In genomic region chr16:85221081-85221809, GRCh38 we compare ENCODE assay signal across 13 cellular contexts.
DNase-seq lines count a peak whose midpoint lies in the region; ATAC-seq, FAIRE-seq and TF ChIP-seq lines count a peak whose summit lies in the region.
"Had no signal": no experiment of that assay in that cellular context is flagged by ENCODE, and none has a peak within 500 bp of the region (broad histone marks: within the 10 kb centered on the region; RNA-seq: fewer than 3 reads in every experiment).

No MANE protein-coding gene starts in this region.

- H3K4me3 Mint-ChIP-seq in GM23338 = no peak overlapping the region
- no peak overlapping the region for H3K4me3 Mint-ChIP-seq in astrocyte (ENCODE audit: unreplicated experiment)
- peak overlapping the region; percentile 78 for H3K4me3 Mint-ChIP-seq in neural crest cell
- H3K4me3 Mint-ChIP-seq in CD8-positive, alpha-beta T cell = no peak overlapping the region
- no peak overlapping the region for H3K4me3 Mint-ChIP-seq in activated CD4-positive, alpha-beta memory T cell treated with anti-CD3 and anti-CD28 coated beads for 36 hours
- H3K4me3 Mint-ChIP-seq: activated CD4-positive, alpha-beta T cell treated with anti-CD3 and anti-CD28 coated beads, Interleukin-2, amount 10 ng/mL, durations not matched to agents 7 days and 5 days; activated T-cell treated with anti-CD3 and anti-CD28 coated beads, Interleukin-2, amount 50 U/mL, for 4 hours had no signal

- H3K4me2 ChIP-seq in GM23338 (no peak overlapping the region), astrocyte (ENCODE audit: low read length) (peak overlapping the region; percentile 22)

- peaks cover 43% of the 10 kb centered on the region for H3K4me1 ChIP-seq in A673 (ENCODE audit: insufficient read depth, low read length, poor library complexity, severe bottlenecking)
- peaks cover 10% of the 10 kb centered on the region for H3K4me1 ChIP-seq in GM23338 (ENCODE audit: insufficient read depth)
- peaks cover 32% of the 10 kb centered on the region for H3K4me1 ChIP-seq in astrocyte (ENCODE audit: insufficient read depth, low read length)
- no peaks in the 10 kb centered on the region for H3K4me1 ChIP-seq in CD8-positive, alpha-beta T cell (ENCODE audit: insufficient read depth, low read length)

- intact Hi-C loops in A673 (cut with micrococcal nuclease; ENCODE audit: unreplicated experiment) = loop anchor here (5.0 kb wide), 1 partner anchor 49 kb away; no protein-coding TSS in a partner anchor
- intact Hi-C loops in CD8-positive, alpha-beta T cell (cut with DNase I, micrococcal nuclease) = no loop called here
- intact Hi-C loops in activated CD4-positive, alpha-beta memory T cell treated with anti-CD3 and anti-CD28 coated beads for 36 hours (cut with micrococcal nuclease) = no loop called here

- H3K27me3 ChIP-seq in A673 (replicated peaks; ENCODE audit: insufficient read depth, low read depth, low read length, poor library complexity) (no peaks in the 10 kb centered on the region), GM23338 (ENCODE audit: insufficient read depth) (no peaks in the 10 kb centered on the region), astrocyte (ENCODE audit: insufficient read depth, low read length) (no peaks in the 10 kb centered on the region)
- no peaks in the 10 kb centered on the region for H3K27me3 ChIP-seq in CD8-positive, alpha-beta T cell (ENCODE audit: insufficient read depth, low read length)
- H3K27me3 ChIP-seq: Peyer's patch, spleen had no signal

- peaks cover 41% of the 10 kb centered on the region for H3K4me1 Mint-ChIP-seq in GM23338
- H3K4me1 Mint-ChIP-seq in astrocyte (ENCODE audit: low read depth, unreplicated experiment) = peaks cover 3% of the 10 kb centered on the region
- H3K4me1 Mint-ChIP-seq in neural crest cell = peaks cover 43% of the 10 kb centered on the region
- H3K4me1 Mint-ChIP-seq in CD8-positive, alpha-beta T cell (ENCODE audit: low read depth) = no peaks in the 10 kb centered on the region
- H3K4me1 Mint-ChIP-seq in activated CD4-positive, alpha-beta memory T cell treated with anti-CD3 and anti-CD28 coated beads for 36 hours (ENCODE audit: low read depth) = peaks cover 3% of the 10 kb centered on the region
- H3K4me1 Mint-ChIP-seq: activated CD4-positive, alpha-beta T cell treated with anti-CD3 and anti-CD28 coated beads, Interleukin-2, amount 10 ng/mL, durations not matched to agents 7 days and 5 days had no signal

- H3K9ac ChIP-seq in astrocyte (ENCODE audit: low read length) = no peak overlapping the region

- peaks cover 7% of the 10 kb centered on the region; the same call in 2 of the 3 replicates for H3K9me3 Mint-ChIP-seq in GM23338
- H3K9me3 Mint-ChIP-seq in astrocyte (ENCODE audit: unreplicated experiment) = no peaks in the 10 kb centered on the region
- H3K9me3 Mint-ChIP-seq in neural crest cell = no peaks in the 10 kb centered on the region
- no peaks in the 10 kb centered on the region for H3K9me3 Mint-ChIP-seq in CD8-positive, alpha-beta T cell
- no peaks in the 10 kb centered on the region for H3K9me3 Mint-ChIP-seq in activated CD4-positive, alpha-beta memory T cell treated with anti-CD3 and anti-CD28 coated beads for 36 hours
- H3K9me3 Mint-ChIP-seq: activated CD4-positive, alpha-beta T cell treated with anti-CD3 and anti-CD28 coated beads, Interleukin-2, amount 10 ng/mL, durations not matched to agents 7 days and 5 days; activated T-cell treated with anti-CD3 and anti-CD28 coated beads, Interleukin-2, amount 50 U/mL, for 4 hours had no signal

- H3K27me3 Mint-ChIP-seq in GM23338 (ENCODE audit: insufficient read depth, low read depth, poor library complexity) (peaks cover 23% of the 10 kb centered on the region), astrocyte (ENCODE audit: low read depth, unreplicated experiment) (peaks cover 4% of the 10 kb centered on the region), neural crest cell (ENCODE audit: low read depth) (peaks cover 3% of the 10 kb centered on the region)
- H3K27me3 Mint-ChIP-seq in CD8-positive, alpha-beta T cell (ENCODE audit: low read depth) = peaks cover 4% of the 10 kb centered on the region
- H3K27me3 Mint-ChIP-seq in activated CD4-positive, alpha-beta memory T cell treated with anti-CD3 and anti-CD28 coated beads for 36 hours = no peaks in the 10 kb centered on the region
- H3K27me3 Mint-ChIP-seq: activated CD4-positive, alpha-beta T cell treated with anti-CD3 and anti-CD28 coated beads, Interleukin-2, amount 10 ng/mL, durations not matched to agents 7 days and 5 days had no signal

- H3K27ac ChIP-seq in A673 (ENCODE audit: low read depth, low read length, poor library complexity, severe bottlenecking) (peak overlapping the region; percentile 91), GM23338 (ENCODE audit: low read depth) (no peak overlapping the region), astrocyte (ENCODE audit: low read depth, low read length) (no peak overlapping the region)
- H3K27ac ChIP-seq in CD8-positive, alpha-beta T cell (ENCODE audit: low read depth, low read length) = no peak overlapping the region

- H3K9me3 ChIP-seq in A673 (ENCODE audit: low read depth, low read length, poor library complexity, severe bottlenecking) = no peaks in the 10 kb centered on the region
- H3K9me3 ChIP-seq in astrocyte (ENCODE audit: insufficient read depth, low read depth, low read length) = no peaks in the 10 kb centered on the region
- H3K9me3 ChIP-seq in CD8-positive, alpha-beta T cell (ENCODE audit: low read length) = no peaks in the 10 kb centered on the region
- H3K9me3 ChIP-seq: Peyer's patch had no signal

- 0 out of 2 replicates have a peak, but pooled peaks cover 3% of the 10 kb centered on the region for H3F3A ChIP-seq in GM23338 (replicated peaks; ENCODE audit: low read depth)

- no peak overlapping the region for H3K27ac Mint-ChIP-seq in GM23338
- H3K27ac Mint-ChIP-seq in astrocyte (ENCODE audit: unreplicated experiment) = no peak overlapping the region
- H3K27ac Mint-ChIP-seq in neural crest cell (ENCODE audit: unreplicated experiment) = no peak overlapping the region
- H3K27ac Mint-ChIP-seq in CD8-positive, alpha-beta T cell = no peak overlapping the region
- H3K27ac Mint-ChIP-seq in activated CD4-positive, alpha-beta memory T cell treated with anti-CD3 and anti-CD28 coated beads for 36 hours = no peak overlapping the region
- H3K27ac Mint-ChIP-seq: activated CD4-positive, alpha-beta T cell treated with anti-CD3 and anti-CD28 coated beads, Interleukin-2, amount 10 ng/mL, durations not matched to agents 7 days and 5 days had no signal

- H3K9me2 ChIP-seq in GM23338 (ENCODE audit: insufficient read depth) = no peaks in the 10 kb centered on the region

- H2AFZ ChIP-seq in GM23338 = no peak overlapping the region
- no peak overlapping the region for H2AFZ ChIP-seq in astrocyte (ENCODE audit: low read depth, low read length)

- peaks cover 12% of the 10 kb centered on the region; the same call in 1 of the 2 replicates for H3K79me2 ChIP-seq in GM23338 (replicated peaks; ENCODE audit: insufficient read depth)
- peaks cover 5% of the 10 kb centered on the region for H3K79me2 ChIP-seq in astrocyte (ENCODE audit: insufficient read depth, low read length)

- POLR2A ChIA-PET in A673 (lab: Charles Lee; ENCODE audit: low non-redundant PET) = no interaction called here
- POLR2A ChIA-PET in CD8-positive, alpha-beta T cell (lab: Charles Lee) = interaction anchor here (0.6 kb wide), 1 partner anchor 35 kb away, joined by 3 read pairs; no protein-coding TSS in a partner anchor
- POLR2A ChIA-PET in activated CD4-positive, alpha-beta memory T cell treated with anti-CD3 and anti-CD28 coated beads for 36 hours (lab: Charles Lee) = no interaction called here

- ATAC-seq in GM23338 = peak; percentile 9; the same call in 2 of the 3 replicates
- ATAC-seq in CD8-positive, alpha-beta T cell = no peak
- ATAC-seq: activated T-cell treated with anti-CD3 and anti-CD28 coated beads, Interleukin-2, amount 50 U/mL, for 4 hours had no signal

- H3K4me3 ChIP-seq in A673 (ENCODE audit: low read depth, low read length, poor library complexity, severe bottlenecking) (no peak overlapping the region), GM23338 (no peak overlapping the region), astrocyte (ENCODE audit: insufficient read depth, low read depth, low read length) (no peak overlapping the region)
- no peak overlapping the region for H3K4me3 ChIP-seq in CD8-positive, alpha-beta T cell (ENCODE audit: low read depth, low read length)

- no TSS peak for BruUV-seq in A673 (replicated peaks; lab: Mats Ljungman, UMichigan)

- no peaks in the 10 kb centered on the region for H3K36me3 ChIP-seq in A673 (ENCODE audit: insufficient read depth, low read length, poor library complexity, severe bottlenecking)
- no peaks in the 10 kb centered on the region for H3K36me3 ChIP-seq in GM23338 (ENCODE audit: insufficient read depth)
- no peaks in the 10 kb centered on the region for H3K36me3 ChIP-seq in astrocyte (ENCODE audit: insufficient read depth, low read length)
- H3K36me3 ChIP-seq in CD8-positive, alpha-beta T cell (ENCODE audit: insufficient read depth, low read length) = no peaks in the 10 kb centered on the region
- H3K36me3 ChIP-seq: Peyer's patch, spleen had no signal

- DNase-seq in A673 (ENCODE audit: low spot score) (no peak), GM23338 (ENCODE audit: low spot score) (no peak), astrocyte (ENCODE audit: low read depth) (no peak), neural crest cell (ENCODE audit: low read depth, low spot score) (peak; percentile 59), T1000 (lab: John Stamatoyannopoulos, UW) (no peak)
- DNase-seq in CD8-positive, alpha-beta T cell = no peak
- no peak for DNase-seq in stimulated activated CD4-positive, alpha-beta T cell treated with anti-CD3 and anti-CD28 coated beads, Interleukin-4, amount 100 ng/mL, for 4 hours
- DNase-seq in activated CD4-positive, alpha-beta memory T cell treated with anti-CD3 and anti-CD28 coated beads for 36 hours = no peak
- DNase-seq: activated CD4-positive, alpha-beta T cell treated with anti-CD3 and anti-CD28 coated beads, Interleukin-2, amount 10 ng/mL, durations not matched to agents 7 days and 5 days; activated T-cell treated with anti-CD3 and anti-CD28 coated beads, Interleukin-2, amount 50 U/mL, for 4 hours; cortex of kidney; spleen had no signal

- CTCF ChIA-PET in A673 (lab: Charles Lee) = no interaction called here
- CTCF ChIA-PET in CD8-positive, alpha-beta T cell (lab: Charles Lee) = no interaction called here
- CTCF ChIA-PET in activated CD4-positive, alpha-beta memory T cell treated with anti-CD3 and anti-CD28 coated beads for 36 hours (lab: Charles Lee) = no interaction called here

- TF ChIP-seq CTCF in A673 (conservative IDR thresholded peaks at IDR 0.05; ENCODE audit: low read depth, low read length) (no peak), GM23338 (conservative IDR thresholded peaks at IDR 0.05; ENCODE audit: low read depth in 2 of 2) (no peak), astrocyte (IDR thresholded peaks at IDR 0.05; ENCODE audit: insufficient read depth, low read depth, low read length) (no peak), neural crest cell (conservative IDR thresholded peaks at IDR 0.05) (no peak)
- no peak for TF ChIP-seq CTCF in CD8-positive, alpha-beta T cell (IDR thresholded peaks at IDR 0.05)

- no peaks in the 10 kb centered on the region; the same call in 1 of the 2 replicates for H4K20me1 ChIP-seq in GM23338 (replicated peaks; ENCODE audit: insufficient read depth)
- peaks cover 17% of the 10 kb centered on the region for H4K20me1 ChIP-seq in astrocyte (ENCODE audit: insufficient read depth, low read length)

- H3K36me3 Mint-ChIP-seq in GM23338 (ENCODE audit: low read depth) (peaks cover 8% of the 10 kb centered on the region; the same call in 1 of the 3 replicates), astrocyte (ENCODE audit: low read depth, unreplicated experiment) (no peaks in the 10 kb centered on the region), neural crest cell (ENCODE audit: low read depth) (no peaks in the 10 kb centered on the region)
- no peaks in the 10 kb centered on the region for H3K36me3 Mint-ChIP-seq in CD8-positive, alpha-beta T cell
- H3K36me3 Mint-ChIP-seq in activated CD4-positive, alpha-beta memory T cell treated with anti-CD3 and anti-CD28 coated beads for 36 hours = no peaks in the 10 kb centered on the region

- FAIRE-seq in astrocyte (lab: Jason Lieb, UNC) = no peak
